ENCODE assay signal across 10 cellular contexts in genomic region chr3:195204360-195205166, GRCh38.
A peak's percentile ranks its signal among the peaks of the same experiment; 100 is the strongest.
DNase-seq lines count a peak whose midpoint lies in the region; TF ChIP-seq lines count a peak whose summit lies in the region.
"Had no signal": no experiment of that assay in that cellular context is flagged by ENCODE, and none has a peak within 500 bp of the region (broad histone marks: within the 10 kb centered on the region; RNA-seq: fewer than 3 reads in every experiment).

No MANE protein-coding gene starts in this region.

- DNase-seq in DMS 273 (lab: John Stamatoyannopoulos, UW; ENCODE audit: unreplicated experiment) (peak; percentile 85), DMS 273 treated with DMSO at 0.1 percent for 48 hours (lab: John Stamatoyannopoulos, UW) (no peak), Peyer's patch (peak in 1 of 3 donors; percentile 46), left ventricle myocardium inferior (no peak), GDM1 (lab: John Stamatoyannopoulos, UW) (no peak), kidney glomerular epithelial cell (lab: John Stamatoyannopoulos, UW) (no peak)
- no peak for DNase-seq in stimulated activated CD4-positive, alpha-beta T cell treated with anti-CD3 and anti-CD28 coated beads, Interleukin-1b, Interleukin-23, amount 100 ng/mL, for 48 hours
- DNase-seq: KG1 had no signal

- intact Hi-C loops in left ventricle myocardium inferior (cut with micrococcal nuclease), result no loop called here

- H3K4me3 ChIP-seq in Peyer's patch (no peak overlapping the region), left ventricle myocardium inferior (no peak overlapping the region), stomach smooth muscle (ENCODE audit: low read length in 2 of 2) (peak overlapping the region; percentile 27 to 54)

- no peak overlapping the region for H3K9ac ChIP-seq in stomach smooth muscle (ENCODE audit: low read length in 2 of 2)

- TF ChIP-seq CTCF in Peyer's patch (IDR thresholded peaks at IDR 0.05) (no peak), left ventricle myocardium inferior (IDR thresholded peaks at IDR 0.05; ENCODE audit: borderline replicate concordance) (no peak)

- H3K36me3 ChIP-seq in Peyer's patch (no peaks in the 10 kb centered on the region), left ventricle myocardium inferior (no peaks in the 10 kb centered on the region), stomach smooth muscle (ENCODE audit: control insufficient read depth in 2 of 2, insufficient read depth in 2 of 2, low read length in 2 of 2) (no peaks in the 10 kb centered on the region)

- H3K27ac ChIP-seq in Peyer's patch (peak overlapping the region; percentile 18 to 61 (median 46)), left ventricle myocardium inferior (replicated peaks) (peak overlapping the region; percentile 55), stomach smooth muscle (ENCODE audit: low read length) (peak overlapping the region; percentile 18)
- H3K27ac ChIP-seq: 22Rv1 had no signal

- H3K4me1 ChIP-seq in Peyer's patch (peaks cover 0 to 16% (median 9%) of the 10 kb centered on the region in 4 donors), left ventricle myocardium inferior (peaks cover 37% of the 10 kb centered on the region), stomach smooth muscle (ENCODE audit: control insufficient read depth, insufficient read depth, low read length) (peaks cover 43% of the 10 kb centered on the region)

- no peaks in the 10 kb centered on the region for H3K27me3 ChIP-seq in Peyer's patch
- no peaks in the 10 kb centered on the region for H3K27me3 ChIP-seq in left ventricle myocardium inferior (ENCODE audit: low read depth)
- no peaks in the 10 kb centered on the region for H3K27me3 ChIP-seq in stomach smooth muscle (ENCODE audit: control insufficient read depth in 1 of 2, insufficient read depth in 2 of 2, low read length in 2 of 2)

- no peaks in the 10 kb centered on the region for H3K9me3 ChIP-seq in Peyer's patch
- no peaks in the 10 kb centered on the region for H3K9me3 ChIP-seq in left ventricle myocardium inferior (replicated peaks)
- H3K9me3 ChIP-seq in stomach smooth muscle (ENCODE audit: control insufficient read depth in 2 of 2, low read length in 2 of 2), result no peaks in the 10 kb centered on the region

- no peak for TF ChIP-seq POLR2A in Peyer's patch (IDR thresholded peaks at IDR 0.05)

Comparison
In these comparisons a context has a peak if more than half of its experiments do, and no peak if none do; other contexts are left out.
1. H3K4me3 ChIP-seq: peak in stomach smooth muscle (2 of 2); none in Peyer's patch (0 of 4) and left ventricle myocardium inferior (single experiment).
2. Peak in every context shown above with its lines, with median percentiles within 50 percentile points of each other: H3K27ac ChIP-seq.